Comparison of ENCODE assay signal across 22 cellular contexts in the genomic region with DNA sequence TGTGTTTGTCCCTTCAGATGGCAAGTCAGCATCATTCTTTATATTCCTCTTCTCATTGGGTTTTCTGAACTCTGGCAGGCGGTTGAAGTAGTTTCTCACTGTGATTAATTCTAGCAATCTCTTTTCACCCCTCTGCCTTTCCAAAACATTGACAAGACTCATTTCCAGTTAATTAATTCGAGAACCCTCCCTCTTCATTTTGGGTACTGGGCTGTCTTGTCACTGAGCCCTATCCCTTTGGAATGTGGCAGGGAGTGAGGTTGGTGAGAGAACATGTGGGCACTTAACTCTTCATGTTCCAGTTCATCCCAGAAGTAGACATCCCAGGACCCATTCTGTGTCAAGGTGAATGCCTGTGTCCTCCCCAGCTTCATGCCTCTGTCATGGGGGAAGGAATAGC.
"Had no signal": no experiment of that assay in that cellular context is flagged by ENCODE, and none has a peak within 500 bp of the region (broad histone marks: within the 10 kb centered on the region; RNA-seq: fewer than 3 reads in every experiment).

No MANE protein-coding gene starts in this region.

- FAIRE-seq: endometrium, frontal cortex, kidney had no signal

- ATAC-seq: left lung; stimulated activated naive CD8-positive, alpha-beta T cell treated with anti-CD3 and anti-CD28 coated beads, Interleukin-15, Interleukin-2, amounts not matched to agents 100 U/mL and 50 U/mL, for 24 hours; WTC11 had no signal

- H3K27me3 Mint-ChIP-seq: activated CD4-positive, alpha-beta memory T cell treated with anti-CD3 and anti-CD28 coated beads for 36 hours had no signal

- H3K36me3 ChIP-seq: colonic mucosa, uterus had no signal

- DNase-seq: activated CD4-positive, alpha-beta memory T cell treated with anti-CD3 and anti-CD28 coated beads for 36 hours; activated CD4-positive, alpha-beta T cell treated with anti-CD3 and anti-CD28 coated beads for 4 hours; activated naive CD4-positive, alpha-beta T cell; activated T-cell treated with anti-CD3 and anti-CD28 coated beads for 4 hours; brain microvascular endothelial cell; central memory CD4-positive, alpha-beta T cell; colonic mucosa; erythroblast; hypothalamus; kidney; left lung; nucleus accumbens; stimulated activated naive CD8-positive, alpha-beta T cell treated with anti-CD3 and anti-CD28 coated beads, Interleukin-15, Interleukin-2, amounts not matched to agents 100 U/mL and 50 U/mL, for 24 hours; substantia nigra; tibial artery; uterus had no signal

- H3K27ac Mint-ChIP-seq: activated CD4-positive, alpha-beta memory T cell treated with anti-CD3 and anti-CD28 coated beads for 36 hours; activated T-helper 1 cell treated with anti-CD3 and anti-CD28 coated beads, Interleukin-12 subunit alpha, Interleukin-12 subunit beta, Interleukin-2, Interleukin-4 antibody, amounts not matched to agents 30 ng/mL and 10 ng/mL and 1 ng/mL, durations not matched to agents 14 hours and 24 hours and 36 hours had no signal

- H3K27me3 ChIP-seq: brain microvascular endothelial cell, colonic mucosa, left lung, right atrium auricular region, tibial artery, uterus had no signal

- H3K27ac ChIP-seq: brain microvascular endothelial cell, colonic mucosa, left lung, right atrium auricular region, skin epidermis, tibial artery, uterus had no signal

- H3K4me1 ChIP-seq: colonic mucosa, left lung, right atrium auricular region, tibial artery, uterus had no signal

- H3K4me3 ChIP-seq: colonic mucosa, left lung, right atrium auricular region, skin epidermis, tibial artery, uterus had no signal

- H3K9me3 Mint-ChIP-seq: activated T-helper 1 cell treated with anti-CD3 and anti-CD28 coated beads, Interleukin-12 subunit alpha, Interleukin-12 subunit beta, Interleukin-2, Interleukin-4 antibody, amounts not matched to agents 30 ng/mL and 10 ng/mL and 1 ng/mL, durations not matched to agents 14 hours and 24 hours and 36 hours; WTC11 had no signal

- H3K9me3 ChIP-seq: colonic mucosa, left lung, right atrium auricular region, tibial artery, uterus had no signal

- H3K4me3 Mint-ChIP-seq: activated CD4-positive, alpha-beta memory T cell treated with anti-CD3 and anti-CD28 coated beads for 36 hours; activated T-helper 1 cell treated with anti-CD3 and anti-CD28 coated beads, Interleukin-12 subunit alpha, Interleukin-12 subunit beta, Interleukin-2, Interleukin-4 antibody, amounts not matched to agents 30 ng/mL and 10 ng/mL and 1 ng/mL, durations not matched to agents 14 hours and 24 hours and 36 hours; WTC11 had no signal
